9 cellular contexts compared by ENCODE assay signal in the genomic region with DNA sequence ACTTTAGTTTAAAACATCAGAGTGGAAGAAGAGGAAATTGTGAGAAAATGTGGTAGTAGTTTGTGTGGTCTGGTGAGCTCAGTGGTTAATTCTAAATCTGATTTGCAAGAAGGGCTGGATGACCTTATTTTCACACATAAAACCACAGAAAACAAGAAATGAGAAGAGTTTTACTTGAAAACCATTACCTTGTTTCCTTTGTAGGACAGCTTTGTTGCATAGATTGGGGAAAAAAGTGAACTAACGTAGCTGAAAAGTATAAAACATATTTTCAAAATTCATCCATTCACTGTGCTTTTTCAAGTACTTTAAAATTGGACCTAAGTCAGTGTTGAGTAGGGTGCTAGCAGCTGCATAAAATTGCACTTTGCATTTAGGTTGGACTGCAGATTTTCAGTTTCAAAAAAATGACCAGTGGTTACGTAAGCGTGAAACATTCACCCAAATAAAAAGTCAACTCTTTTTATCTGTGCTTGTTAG.
DNase-seq lines count a peak whose midpoint lies in the region; ATAC-seq and TF ChIP-seq lines count a peak whose summit lies in the region.
"Had no signal": no experiment of that assay in that cellular context is flagged by ENCODE, and none has a peak within 500 bp of the region (broad histone marks: within the 10 kb centered on the region; RNA-seq: fewer than 3 reads in every experiment).

No MANE protein-coding gene starts in this region.

- ATAC-seq in GM18517 (IDR thresholded peaks at IDR 0.05; ENCODE audit: unreplicated experiment), result peak; percentile 97
- peak; percentile 94 for ATAC-seq in GM21528 (IDR thresholded peaks at IDR 0.05; ENCODE audit: low FRiP score, unreplicated experiment)
- peak; percentile 93 for ATAC-seq in HG03520 (IDR thresholded peaks at IDR 0.05; ENCODE audit: unreplicated experiment)
- peak; percentile 26 to 79 (median 74) for ATAC-seq in right lobe of liver

- no peak for TF ChIP-seq CTCF in right lobe of liver (IDR thresholded peaks at IDR 0.05)

- no peak overlapping the region for H3K4me3 ChIP-seq in right lobe of liver
- H3K4me3 ChIP-seq: suprapubic skin had no signal

- peaks cover 0 to 12% (median 0%) of the 10 kb centered on the region in 4 donors for H3K4me1 ChIP-seq in right lobe of liver

- no peak for DNase-seq in right lobe of liver
- no peak for DNase-seq in globus pallidus (ENCODE audit: low spot score)
- no peak for DNase-seq in COLO829 (ENCODE audit: low spot score)
- no peak for DNase-seq in effector CD4-positive, alpha-beta T cell
- DNase-seq in NCI-H345 (lab: John Stamatoyannopoulos, UW), result no peak

- 34% methylated on average over 3 of the region's 3 CpGs for WGBS in right lobe of liver (ENCODE audit: insufficient coverage, low coverage, low lambda C conversion rate, missing lambda C conversion rate)

- TF ChIP-seq POLR2A in right lobe of liver (IDR thresholded peaks at IDR 0.05), result no peak

- H3K27ac ChIP-seq in right lobe of liver, result no peak overlapping the region
- H3K27ac ChIP-seq: suprapubic skin had no signal

- intact Hi-C loops in right lobe of liver (cut with DNase I), result no loop called here

- no peaks in the 10 kb centered on the region for H3K27me3 ChIP-seq in right lobe of liver
- H3K27me3 ChIP-seq: suprapubic skin had no signal

- H3K36me3 ChIP-seq in right lobe of liver, result no peaks in the 10 kb centered on the region

- no peaks in the 10 kb centered on the region for H3K9me3 ChIP-seq in right lobe of liver
- H3K9me3 ChIP-seq: suprapubic skin had no signal
